ENCODE assay signal across 27 cellular contexts in the genomic region with DNA sequence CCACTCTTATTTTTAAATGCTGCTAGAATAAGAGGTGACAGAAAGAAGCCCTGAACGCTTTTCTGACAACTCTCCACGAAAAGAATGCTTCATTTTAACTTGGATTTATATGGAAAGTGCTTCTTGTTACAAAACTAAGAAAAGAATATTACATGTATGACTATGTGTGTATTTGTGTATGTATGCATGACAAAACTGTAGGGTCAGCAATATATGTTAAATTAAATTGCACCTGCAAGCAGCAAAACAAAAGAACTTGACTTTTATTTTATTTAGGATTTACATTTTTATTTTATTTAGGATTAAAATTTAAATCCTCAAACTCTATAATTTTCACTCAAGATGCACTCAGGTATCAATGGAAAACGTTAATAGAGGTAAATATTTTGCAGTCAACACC.
"Had no signal": no experiment of that assay in that cellular context is flagged by ENCODE, and none has a peak within 500 bp of the region (broad histone marks: within the 10 kb centered on the region; RNA-seq: fewer than 3 reads in every experiment).

No MANE protein-coding gene starts in this region.

- ATAC-seq: effector memory CD8-positive, alpha-beta T cell; esophagus mucosa; foreskin keratinocyte; gastrocnemius medialis; gastroesophageal sphincter; heart left ventricle; heart right ventricle had no signal

- H3K4me1 ChIP-seq: colonic mucosa, gastrocnemius medialis, gastroesophageal sphincter, heart left ventricle, heart right ventricle had no signal

- H3K4me3 ChIP-seq: colonic mucosa, coronary artery, dorsolateral prefrontal cortex, esophagus muscularis mucosa, esophagus squamous epithelium, gastrocnemius medialis, gastroesophageal sphincter, heart left ventricle, heart right ventricle, hepatocyte had no signal

- H3K27me3 ChIP-seq: colonic mucosa, esophagus muscularis mucosa, esophagus squamous epithelium, foreskin keratinocyte, gastrocnemius medialis, gastroesophageal sphincter, heart left ventricle, heart right ventricle, hepatocyte had no signal

- H3K9me3 ChIP-seq: colonic mucosa, esophagus muscularis mucosa, esophagus squamous epithelium, gastrocnemius medialis had no signal

- DNase-seq: colonic mucosa; cortex of kidney; dermis blood vessel endothelial cell; dorsolateral prefrontal cortex; effector CD4-positive, alpha-beta T cell; effector CD8-positive, alpha-beta T cell; effector memory CD4-positive, alpha-beta T cell; effector memory CD8-positive, alpha-beta T cell; endodermal cell; erythroblast; esophagus squamous epithelium; foreskin fibroblast; foreskin keratinocyte; foreskin melanocyte; gastrocnemius medialis; glutamatergic neuron; head of caudate nucleus; heart left ventricle; heart right ventricle had no signal

- FAIRE-seq: endothelial cell of umbilical vein, frontal cortex had no signal

- H3K36me3 ChIP-seq: colonic mucosa, esophagus muscularis mucosa, esophagus squamous epithelium, gastrocnemius medialis, gastroesophageal sphincter, heart left ventricle, heart right ventricle had no signal

- H3K4me2 ChIP-seq: hepatocyte had no signal

- H2AFZ ChIP-seq: hepatocyte had no signal

- H3K27ac ChIP-seq: colonic mucosa, coronary artery, dorsolateral prefrontal cortex, epithelial cell of prostate, esophagus muscularis mucosa, esophagus squamous epithelium, foreskin keratinocyte, gastrocnemius medialis, gastroesophageal sphincter, heart left ventricle, heart right ventricle, hepatocyte had no signal

- H3K79me2 ChIP-seq: hepatocyte had no signal
